ENCODE assay signal across 8 cellular contexts in genomic region chr17:41967141-41967920, GRCh38. TPM values are rescaled to one million over a fixed set of nuclear protein-coding genes. Genes with fewer than 3 reads are reported as not detected.
DNase-seq lines count a peak whose midpoint lies in the region; ATAC-seq and TF ChIP-seq lines count a peak whose summit lies in the region.

No MANE protein-coding gene starts in this region.

- H3K79me2 ChIP-seq in SU-DHL-6 (ENCODE audit: insufficient read depth, low read length): peaks cover 13% of the 10 kb centered on the region

- H3K36me3 ChIP-seq in SU-DHL-6 (ENCODE audit: low read length): no peaks in the 10 kb centered on the region
- no peaks in the 10 kb centered on the region for H3K36me3 ChIP-seq in body of pancreas (replicated peaks in 1 of 2; ENCODE audit: insufficient read depth in 1 of 2, low read depth in 2 of 2)

- no peak for TF ChIP-seq POLR2A in body of pancreas (IDR thresholded peaks at IDR 0.05)

- DNase-seq in Daoy (ENCODE audit: low read depth) (peak; percentile 32), HCEC 1CT (peak; percentile 13), body of pancreas (peak; percentile 42 to 51 (median 43)), NCI-H187 (lab: John Stamatoyannopoulos, UW) (no peak)
- peak; percentile 41 for DNase-seq in stimulated activated CD4-positive, alpha-beta T cell treated with anti-CD3 and anti-CD28 coated beads, Interleukin-1b, Interleukin-23, amount 100 ng/mL, for 48 hours

- intact Hi-C loops in body of pancreas (cut with DNase I): no loop called here

- peak overlapping the region; percentile 69 for H3K4me2 ChIP-seq in SU-DHL-6 (ENCODE audit: low read depth, low read length, poor library complexity, severe bottlenecking)

- peak overlapping the region; percentile 65 for H3K27ac ChIP-seq in SU-DHL-6 (ENCODE audit: low read depth, low read length)
- peak overlapping the region; percentile 89 to 96 (median 94) for H3K27ac ChIP-seq in body of pancreas
- H3K27ac ChIP-seq in layer of hippocampus (ENCODE audit: low read depth, low read length): peak overlapping the region; percentile 96

- WGBS in body of pancreas, 2 donors: 5 to 13% methylated on average over 14 to 33 of the region's 39 CpGs

- H3K4me1 ChIP-seq in body of pancreas: peaks cover 73% of the 10 kb centered on the region

- H3K9ac ChIP-seq in SU-DHL-6 (ENCODE audit: low read length): peak overlapping the region; percentile 92

- H3K9me3 ChIP-seq in SU-DHL-6 (ENCODE audit: insufficient read depth, low read length) (no peaks in the 10 kb centered on the region), body of pancreas (no peaks in the 10 kb centered on the region)

- no peaks in the 10 kb centered on the region for H4K20me1 ChIP-seq in SU-DHL-6 (ENCODE audit: low read depth, low read length)

- peak overlapping the region; percentile 78 for H3K4me3 ChIP-seq in SU-DHL-6 (ENCODE audit: insufficient read depth, low read length, poor library complexity, severe bottlenecking)
- H3K4me3 ChIP-seq in body of pancreas: peak overlapping the region; percentile 66 to 91

- no peaks in the 10 kb centered on the region for H3K9me2 ChIP-seq in SU-DHL-6 (replicated peaks; ENCODE audit: insufficient read depth, low read length)

- H2AFZ ChIP-seq in SU-DHL-6 (ENCODE audit: low read depth, low read length, severe bottlenecking): peak overlapping the region; percentile 77

- ATAC-seq in body of pancreas (no peak), HG02759 (IDR thresholded peaks at IDR 0.05; ENCODE audit: unreplicated experiment) (no peak)

- peaks cover 20% of the 10 kb centered on the region for H3F3A ChIP-seq in SU-DHL-6 (ENCODE audit: insufficient read depth)

- no peak for TF ChIP-seq CTCF in SU-DHL-6 (IDR thresholded peaks at IDR 0.05; ENCODE audit: insufficient read depth, low read length, poor library complexity, severe bottlenecking)
- no peak for TF ChIP-seq CTCF in body of pancreas (IDR thresholded peaks at IDR 0.05)

- H3K27me3 ChIP-seq in SU-DHL-6 (ENCODE audit: low read length) (no peaks in the 10 kb centered on the region), body of pancreas (no peaks in the 10 kb centered on the region), layer of hippocampus (ENCODE audit: control insufficient read depth, insufficient read depth, low read length) (no peaks in the 10 kb centered on the region)

RNA-seq across cellular contexts. Expression of gene CNP, which starts 0.7 kb away (rescaled TPM):
- total RNA-seq in Daoy (2014; rRNA removed; shearing (Covaris generic)): 39.5 and 41.6 TPM in 2 replicates
- total RNA-seq in body of pancreas: 10 to 100 TPM; 36.3 to 70.2 TPM

RNA-seq across cellular contexts. Expression of gene ODAD4, which starts 36.9 kb away (rescaled TPM):
- total RNA-seq in Daoy (2014; rRNA removed; shearing (Covaris generic)): 0.42 and 2.8 TPM in 2 replicates
- total RNA-seq in body of pancreas: under 1 TPM; 0.26 to 0.66 TPM

RNA-seq across cellular contexts. Expression of gene ACLY, which starts 48.6 kb away (rescaled TPM):
- 115 and 124 TPM in 2 replicates for total RNA-seq in Daoy (2014; rRNA removed; shearing (Covaris generic))
- total RNA-seq in body of pancreas: 10 to 100 TPM; 39.2 to 59.0 TPM

RNA-seq across cellular contexts. Expression of gene DNAJC7, which starts 49.9 kb away (rescaled TPM):
- total RNA-seq in Daoy (2014; rRNA removed; shearing (Covaris generic)): 148 and 155 TPM in 2 replicates
- 10 to 100 TPM; 32.4 to 43.5 TPM for total RNA-seq in body of pancreas

RNA-seq across cellular contexts. Expression of gene NKIRAS2, which starts 52.6 kb away (rescaled TPM):
- 40.7 and 42.1 TPM in 2 replicates for total RNA-seq in Daoy (2014; rRNA removed; shearing (Covaris generic))
- 10 to 100 TPM; 17.1 to 19.2 TPM for total RNA-seq in body of pancreas

Comparison
In these comparisons a context has a peak if more than half of its experiments do, and no peak if none do; other contexts are left out.
1. DNase-seq: peak in Daoy (single experiment), HCEC 1CT (single experiment), body of pancreas (4 of 4) and stimulated activated CD4-positive, alpha-beta T cell treated with anti-CD3 and anti-CD28 coated beads, Interleukin-1b, Interleukin-23, amount 100 ng/mL, for 48 hours (single experiment); none in NCI-H187 (0 of 2).
2. Peak in every context shown above with its lines, with median percentiles within 50 percentile points of each other: H3K27ac ChIP-seq.